In genomic region chr2:74845217-74845751, GRCh38 we compare ENCODE assay signal across 8 cellular contexts. TPM values are rescaled to one million over a fixed set of nuclear protein-coding genes. Genes with fewer than 3 reads are reported as not detected.
A peak's percentile ranks its signal among the peaks of the same experiment; 100 is the strongest.
DNase-seq lines count a peak whose midpoint lies in the region; ATAC-seq and TF ChIP-seq lines count a peak whose summit lies in the region.

No MANE protein-coding gene starts in this region.

- peak overlapping the region; percentile 71 for H3K4me3 Mint-ChIP-seq in activated T-helper 17 cell treated with anti-CD3 and anti-CD28 coated beads, Interleukin-2, amount 50 U/mL, for 72 hours
- no peak overlapping the region for H3K4me3 Mint-ChIP-seq in progenitor cell of endocrine pancreas (ENCODE audit: low read depth)
- H3K4me3 Mint-ChIP-seq in nephron progenitor cell = no peak overlapping the region

- intact Hi-C loops in head of caudate nucleus (cut with DNase I) = no loop called here

- no peak for TF ChIP-seq CTCF in progenitor cell of endocrine pancreas (IDR thresholded peaks at IDR 0.05; ENCODE audit: unreplicated experiment)
- no peak for TF ChIP-seq CTCF in nephron progenitor cell (IDR thresholded peaks at IDR 0.05)

- H3K36me3 Mint-ChIP-seq in activated T-helper 17 cell treated with anti-CD3 and anti-CD28 coated beads, Interleukin-2, amount 50 U/mL, for 72 hours (ENCODE audit: low read depth) = peaks cover 47% of the 10 kb centered on the region
- H3K36me3 Mint-ChIP-seq in progenitor cell of endocrine pancreas (ENCODE audit: insufficient read depth) (peaks cover 2% of the 10 kb centered on the region), nephron progenitor cell (ENCODE audit: low read depth) (peaks cover 20% of the 10 kb centered on the region)

- DNase-seq in GF-D8 (lab: John Stamatoyannopoulos, UW) (peak; percentile 64), NCI-H510A (lab: John Stamatoyannopoulos, UW) (peak; percentile 74), head of caudate nucleus (peak in 38 of 42 donors; percentile 18 to 85 (median 40)), progenitor cell of endocrine pancreas (ENCODE audit: low spot score, unreplicated experiment) (no peak), NCI-H1930 (lab: John Stamatoyannopoulos, UW) (no peak), nephron progenitor cell (no peak), NCI-H1417 (lab: John Stamatoyannopoulos, UW) (no peak)

- H3K4me1 Mint-ChIP-seq in activated T-helper 17 cell treated with anti-CD3 and anti-CD28 coated beads, Interleukin-2, amount 50 U/mL, for 72 hours = peaks cover 65% of the 10 kb centered on the region
- H3K4me1 Mint-ChIP-seq in progenitor cell of endocrine pancreas (ENCODE audit: low read depth) (peaks cover 44% of the 10 kb centered on the region), nephron progenitor cell (peaks cover 53% of the 10 kb centered on the region)

- no peaks in the 10 kb centered on the region for H3K27me3 Mint-ChIP-seq in activated T-helper 17 cell treated with anti-CD3 and anti-CD28 coated beads, Interleukin-2, amount 50 U/mL, for 72 hours
- H3K27me3 Mint-ChIP-seq in progenitor cell of endocrine pancreas = no peaks in the 10 kb centered on the region
- H3K27me3 Mint-ChIP-seq in nephron progenitor cell (ENCODE audit: low read depth, poor library complexity) = no peaks in the 10 kb centered on the region

- peak overlapping the region; percentile 66 for H3K27ac Mint-ChIP-seq in activated T-helper 17 cell treated with anti-CD3 and anti-CD28 coated beads, Interleukin-2, amount 50 U/mL, for 72 hours
- H3K27ac Mint-ChIP-seq in progenitor cell of endocrine pancreas = peak overlapping the region; percentile 73
- H3K27ac Mint-ChIP-seq in nephron progenitor cell = no peak overlapping the region

- no peaks in the 10 kb centered on the region for H3K9me3 Mint-ChIP-seq in activated T-helper 17 cell treated with anti-CD3 and anti-CD28 coated beads, Interleukin-2, amount 50 U/mL, for 72 hours
- H3K9me3 Mint-ChIP-seq in progenitor cell of endocrine pancreas (ENCODE audit: low read depth) (no peaks in the 10 kb centered on the region), nephron progenitor cell (no peaks in the 10 kb centered on the region)

- ATAC-seq in activated T-helper 17 cell treated with anti-CD3 and anti-CD28 coated beads, Interleukin-2, amount 50 U/mL, for 72 hours (replicated peaks) = peak; percentile 69

RNA-seq across cellular contexts. Expression of gene HK2, which starts 11.4 kb away (rescaled TPM):
- total RNA-seq in activated T-helper 17 cell treated with anti-CD3 and anti-CD28 coated beads, Interleukin-2, amount 50 U/mL, for 72 hours = 10 to 100 TPM; 71.6 to 73.8 TPM
- 18.2 and 20.0 TPM in 2 replicates for total RNA-seq in progenitor cell of endocrine pancreas

Comparison
In these comparisons a context has a peak if more than half of its experiments do, and no peak if none do; other contexts are left out.
1. DNase-seq: peak in GF-D8 (single experiment), NCI-H510A (single experiment) and head of caudate nucleus (38 of 42); none in progenitor cell of endocrine pancreas (single experiment), NCI-H1930 (0 of 2), nephron progenitor cell (single experiment) and NCI-H1417 (0 of 3).